In genomic region chr3:16265455-16265786, GRCh38 we compare ENCODE assay signal across 8 cellular contexts. TPM values are rescaled to one million over a fixed set of nuclear protein-coding genes. Genes with fewer than 3 reads are reported as not detected.
DNase-seq lines count a peak whose midpoint lies in the region; ATAC-seq and FAIRE-seq lines count a peak whose summit lies in the region.

No MANE protein-coding gene starts in this region.

- H3K9me3 ChIP-seq in HAP-1 (no peaks in the 10 kb centered on the region), right cardiac atrium (ENCODE audit: control insufficient read depth, low read length) (no peaks in the 10 kb centered on the region), skeletal muscle tissue (ENCODE audit: control insufficient read depth in 3 of 3, low read length in 3 of 3) (no peaks in the 10 kb centered on the region)

- peak overlapping the region; percentile 93 for H3K27ac Mint-ChIP-seq in activated CD4-positive, alpha-beta memory T cell treated with anti-CD3 and anti-CD28 coated beads, Interleukin-2, amount 10 ng/mL, durations not matched to agents 7 days and 5 days

- in situ Hi-C loops in HAP-1 (cut with MboI; ENCODE audit: low sequenced_read_pairs) = no loop called here

- no peak for DNase-seq in HAP-1 (ENCODE audit: low spot score in 2 of 2)
- DNase-seq in activated CD4-positive, alpha-beta memory T cell treated with anti-CD3 and anti-CD28 coated beads, Interleukin-2, amount 10 ng/mL, durations not matched to agents 7 days and 5 days = no peak
- no peak for DNase-seq in right cardiac atrium
- no peak for DNase-seq in AG08396 (ENCODE audit: low spot score)
- no peak for DNase-seq in GM19239 (ENCODE audit: insufficient read length, low spot score)
- no peak for DNase-seq in activated CD8-positive, alpha-beta memory T cell treated with anti-CD3 and anti-CD28 coated beads, Interleukin-2, amount 50 U/mL, for 4 hours

- peak overlapping the region; percentile 94 for H3K27ac ChIP-seq in right cardiac atrium (ENCODE audit: low read length)
- H3K27ac ChIP-seq in skeletal muscle tissue (ENCODE audit: low read depth, low read length) = peak overlapping the region; percentile 85

- intact Hi-C loops in right cardiac atrium (cut with DNase I) = loop anchor here in 1 of 4 donors (5.0 kb wide), 1 partner anchor 287 kb away; no protein-coding TSS in a partner anchor

- under 1% methylated on average over 6 of the region's 6 CpGs for WGBS in right cardiac atrium

- peak overlapping the region; percentile 96 for H3K4me3 Mint-ChIP-seq in activated CD4-positive, alpha-beta memory T cell treated with anti-CD3 and anti-CD28 coated beads, Interleukin-2, amount 10 ng/mL, durations not matched to agents 7 days and 5 days

- FAIRE-seq in GM19239 (lab: Jason Lieb, UNC) = no peak

- H3K36me3 ChIP-seq in HAP-1 (replicated peaks) = peaks cover 15% of the 10 kb centered on the region
- peaks cover 0 to 19% (median 6%) of the 10 kb centered on the region in 3 donors for H3K36me3 ChIP-seq in skeletal muscle tissue (ENCODE audit: control insufficient read depth in 3 of 3, insufficient read depth in 3 of 3, low read length in 3 of 3)

- H3K4me1 Mint-ChIP-seq in activated CD4-positive, alpha-beta memory T cell treated with anti-CD3 and anti-CD28 coated beads, Interleukin-2, amount 10 ng/mL, durations not matched to agents 7 days and 5 days = peaks cover 42% of the 10 kb centered on the region

- CTCF ChIA-PET in activated CD4-positive, alpha-beta memory T cell treated with anti-CD3 and anti-CD28 coated beads, Interleukin-2, amount 10 ng/mL, durations not matched to agents 7 days and 5 days (lab: Charles Lee) = interaction anchor here (1.0 to 7.8 kb wide), 12 partner anchors 9 to 296 kb away, joined by 3 to 75 read pairs (median 7); no protein-coding TSS in a partner anchor

- POLR2A ChIA-PET in activated CD4-positive, alpha-beta memory T cell treated with anti-CD3 and anti-CD28 coated beads, Interleukin-2, amount 10 ng/mL, durations not matched to agents 7 days and 5 days (lab: Charles Lee) = interaction anchor here (0.9 to 3.4 kb wide), 22 partner anchors 9 to 1477 kb away, joined by 3 to 26 read pairs (median 5); partner anchors contain the start of genes CAPN7, NR2C2, RFTN1 and TBC1D5

- H3K4me1 ChIP-seq in HAP-1 (peaks cover 12% of the 10 kb centered on the region), right cardiac atrium (ENCODE audit: control insufficient read depth, insufficient read depth, low read length) (peaks cover 3% of the 10 kb centered on the region), skeletal muscle tissue (ENCODE audit: control insufficient read depth in 3 of 3, insufficient read depth in 3 of 3, low read length in 3 of 3) (peaks cover 30 to 38% (median 35%) of the 10 kb centered on the region in 3 donors)

- no peaks in the 10 kb centered on the region for H3K27me3 Mint-ChIP-seq in activated CD4-positive, alpha-beta memory T cell treated with anti-CD3 and anti-CD28 coated beads, Interleukin-2, amount 10 ng/mL, durations not matched to agents 7 days and 5 days

- H3K4me3 ChIP-seq in HAP-1 (peak overlapping the region; percentile 77), right cardiac atrium (ENCODE audit: low read length) (peak overlapping the region; percentile 80), skeletal muscle tissue (ENCODE audit: low read length in 3 of 3) (peak overlapping the region; percentile 88 to 99 (median 92))

- no peak for ATAC-seq in right cardiac atrium
- ATAC-seq in GM21423 (IDR thresholded peaks at IDR 0.05; ENCODE audit: unreplicated experiment) = no peak

- peak overlapping the region; percentile 92 to 98 (median 97) for H3K9ac ChIP-seq in skeletal muscle tissue (ENCODE audit: low read depth in 1 of 3, low read length in 3 of 3)

- no peaks in the 10 kb centered on the region for H3K9me3 Mint-ChIP-seq in activated CD4-positive, alpha-beta memory T cell treated with anti-CD3 and anti-CD28 coated beads, Interleukin-2, amount 10 ng/mL, durations not matched to agents 7 days and 5 days

- no peaks in the 10 kb centered on the region for H3K27me3 ChIP-seq in HAP-1 (ENCODE audit: low read depth)
- H3K27me3 ChIP-seq in right cardiac atrium (ENCODE audit: control insufficient read depth, insufficient read depth) = no peaks in the 10 kb centered on the region
- H3K27me3 ChIP-seq in skeletal muscle tissue (ENCODE audit: control insufficient read depth in 3 of 3, insufficient read depth in 3 of 3, low read length in 3 of 3) = no peaks in the 10 kb centered on the region

- peaks cover 10% of the 10 kb centered on the region for H3K36me3 Mint-ChIP-seq in activated CD4-positive, alpha-beta memory T cell treated with anti-CD3 and anti-CD28 coated beads, Interleukin-2, amount 10 ng/mL, durations not matched to agents 7 days and 5 days (ENCODE audit: low read depth)

RNA-seq across cellular contexts. Expression of gene OXNAD1, which starts 0.4 kb away (rescaled TPM):
- total RNA-seq in activated CD4-positive, alpha-beta memory T cell treated with anti-CD3 and anti-CD28 coated beads, Interleukin-2, amount 10 ng/mL, durations not matched to agents 7 days and 5 days = 10 to 100 TPM; 26.9 to 27.1 TPM
- total RNA-seq in right cardiac atrium (10 to 100 TPM; 13.9 to 14.7 (median 14.3) TPM), skeletal muscle tissue (26.6 TPM)
- 6.5 TPM for polyA plus RNA-seq in right cardiac atrium

RNA-seq across cellular contexts. Expression of gene DPH3, which starts 0.7 kb away (rescaled TPM):
- total RNA-seq in activated CD4-positive, alpha-beta memory T cell treated with anti-CD3 and anti-CD28 coated beads, Interleukin-2, amount 10 ng/mL, durations not matched to agents 7 days and 5 days = 10 to 100 TPM; 16.7 to 19.8 TPM
- total RNA-seq in right cardiac atrium (10 to 100 TPM; 19.0 to 24.2 (median 21.5) TPM), skeletal muscle tissue (17.7 TPM)
- 14.7 TPM for polyA plus RNA-seq in right cardiac atrium
